In genomic region chr1:16366722-16367257, GRCh38 we compare ENCODE assay signal across 1 cellular context.
TF ChIP-seq lines count a peak whose summit lies in the region.

Gene SZRD1, plus strand, starts transcription at chr1:16367242. Its CDS starts 16 bp downstream, at chr1:16367258.

TF ChIP-seq in HepG2, 621 proteins besides CTCF, POLR2A, EP300 and RAD21 (continued from another document and continues in another):
- TF ChIP-seq AHDC1 (CRISPR knock-in tag; IDR thresholded peaks at IDR 0.05; ENCODE audit: borderline replicate concordance): no peak
- no peak for TF ChIP-seq CBX5 (CRISPR knock-in tag; IDR thresholded peaks at IDR 0.05; ENCODE audit: borderline replicate concordance)
- no peak for TF ChIP-seq ZNF251 (CRISPR knock-in tag; IDR thresholded peaks at IDR 0.05)
- TF ChIP-seq SAP130 (CRISPR knock-in tag; IDR thresholded peaks at IDR 0.05; ENCODE audit: low read depth): peak; percentile 86
- TF ChIP-seq ZNF382 (CRISPR knock-in tag; IDR thresholded peaks at IDR 0.05; ENCODE audit: borderline replicate concordance): no peak
- TF ChIP-seq EZH2 (conservative IDR thresholded peaks at IDR 0.05; ENCODE audit: low read depth, low read length): no peak
- TF ChIP-seq E2F1 (CRISPR knock-in tag; IDR thresholded peaks at IDR 0.05): no peak
- TF ChIP-seq GATAD2A (CRISPR knock-in tag; IDR thresholded peaks at IDR 0.05): peak; percentile 58; the same call in 1 of the 2 replicates
- TF ChIP-seq SRF (IDR thresholded peaks at IDR 0.05; ENCODE audit: low read depth, low read length): no peak
- TF ChIP-seq SKIL (CRISPR knock-in tag; IDR thresholded peaks at IDR 0.05; ENCODE audit: borderline replicate concordance): no peak
- no peak for TF ChIP-seq MYNN (CRISPR knock-in tag; IDR thresholded peaks at IDR 0.05; ENCODE audit: low read depth)
- no peak for TF ChIP-seq ZNF644 (CRISPR knock-in tag; IDR thresholded peaks at IDR 0.05; ENCODE audit: low read depth)
- no peak for TF ChIP-seq HNF1A (IDR thresholded peaks at IDR 0.05; ENCODE audit: low read depth)
- no peak; the same call in 1 of the 2 replicates for TF ChIP-seq HNF1A (CRISPR knock-in tag; IDR thresholded peaks at IDR 0.05; ENCODE audit: borderline replicate concordance)
- no peak for TF ChIP-seq ZSCAN20 (CRISPR knock-in tag; IDR thresholded peaks at IDR 0.05; ENCODE audit: borderline replicate concordance)
- TF ChIP-seq ZNF446 (CRISPR knock-in tag; IDR thresholded peaks at IDR 0.05): no peak
- peak; percentile 70 for TF ChIP-seq GABPA (IDR thresholded peaks at IDR 0.05; ENCODE audit: low read depth, low read length)
- peak; percentile 96 for TF ChIP-seq GABPA (CRISPR knock-in tag; IDR thresholded peaks at IDR 0.05; ENCODE audit: low read depth)
- no peak for TF ChIP-seq SMC3 (IDR thresholded peaks at IDR 0.05; ENCODE audit: low read length)
- no peak for TF ChIP-seq ZNF101 (CRISPR knock-in tag; IDR thresholded peaks at IDR 0.05; ENCODE audit: borderline replicate concordance, low read depth)
- 0 out of 2 replicates have a peak, but pooled peaks have one; percentile 14 for TF ChIP-seq ARID5B (CRISPR knock-in tag; IDR thresholded peaks at IDR 0.05)
- peak; percentile 95 for TF ChIP-seq KAT8 (CRISPR knock-in tag; IDR thresholded peaks at IDR 0.05)
- TF ChIP-seq ZNF260 (CRISPR knock-in tag; IDR thresholded peaks at IDR 0.05; ENCODE audit: borderline replicate concordance, low read depth): no peak
- TF ChIP-seq CEBPG (CRISPR knock-in tag; IDR thresholded peaks at IDR 0.05): peak; percentile 44
- TF ChIP-seq MED1 (CRISPR knock-in tag; IDR thresholded peaks at IDR 0.05): peak; percentile 75
- no peak for TF ChIP-seq ZNF597 (CRISPR knock-in tag; IDR thresholded peaks at IDR 0.05)
- TF ChIP-seq ZNF704 (CRISPR knock-in tag; IDR thresholded peaks at IDR 0.05; ENCODE audit: borderline replicate concordance): no peak
- peak; percentile 61; the same call in 1 of the 2 replicates for TF ChIP-seq FOXA1 (IDR thresholded peaks at IDR 0.05)
- TF ChIP-seq FOXA1 (CRISPR knock-in tag; IDR thresholded peaks at IDR 0.05): peak; percentile 99
- 0 out of 2 replicates have a peak, but pooled peaks have one; percentile 12 for TF ChIP-seq REPIN1 (CRISPR knock-in tag; IDR thresholded peaks at IDR 0.05; ENCODE audit: borderline replicate concordance, low read depth)
- TF ChIP-seq ZNF460 (CRISPR knock-in tag; IDR thresholded peaks at IDR 0.05; ENCODE audit: borderline replicate concordance): no peak
- peak; percentile 71 for TF ChIP-seq GMEB2 (CRISPR knock-in tag; IDR thresholded peaks at IDR 0.05; ENCODE audit: low read depth)
- no peak for TF ChIP-seq MBD4 (IDR thresholded peaks at IDR 0.05; ENCODE audit: borderline replicate concordance, low read length)
- TF ChIP-seq RNF2 (conservative IDR thresholded peaks at IDR 0.05; ENCODE audit: low read depth): no peak
- no peak for TF ChIP-seq TRAFD1 (CRISPR knock-in tag; IDR thresholded peaks at IDR 0.05; ENCODE audit: borderline replicate concordance)
